15 cellular contexts compared by ENCODE assay signal in the genomic region with DNA sequence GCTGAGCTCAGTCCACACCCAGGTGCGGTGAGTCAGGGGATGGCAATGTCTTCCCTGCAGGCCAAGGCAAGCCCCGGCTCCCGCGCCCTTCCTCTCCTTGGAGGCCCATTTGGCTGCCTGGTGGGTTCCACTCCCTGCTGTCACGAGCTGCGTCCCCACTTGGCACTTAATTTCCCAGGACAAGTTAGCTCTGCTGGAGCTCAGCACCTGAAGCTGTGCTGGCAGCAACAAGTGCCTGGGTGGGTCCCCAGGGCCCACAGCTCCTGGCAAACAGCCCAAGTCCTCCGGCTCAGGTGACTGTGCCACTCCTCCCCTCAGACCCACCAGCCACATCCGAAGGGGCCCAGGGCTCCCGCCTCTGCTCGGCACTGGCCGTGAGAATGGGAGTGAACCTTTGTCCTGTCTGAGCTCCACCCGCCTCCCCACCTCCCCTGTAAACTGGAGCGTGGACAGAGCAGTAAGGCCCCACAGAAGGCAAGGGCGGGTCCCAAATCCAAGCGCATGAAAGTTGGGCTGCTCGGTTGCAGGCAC. TPM values are rescaled to one million over a fixed set of nuclear protein-coding genes. Genes with fewer than 3 reads are reported as not detected.
DNase-seq lines count a peak whose midpoint lies in the region; ATAC-seq, FAIRE-seq and TF ChIP-seq lines count a peak whose summit lies in the region.
"Had no signal": no experiment of that assay in that cellular context is flagged by ENCODE, and none has a peak within 500 bp of the region (broad histone marks: within the 10 kb centered on the region; RNA-seq: fewer than 3 reads in every experiment).

No MANE protein-coding gene starts in this region.

- no TSS peak for BruUV-seq in Calu3 (replicated peaks; lab: Mats Ljungman, UMichigan)

- H3K79me1 ChIP-seq in H1 (ENCODE audit: low read depth, low read length), result peaks cover 11% of the 10 kb centered on the region
- H3K79me1 ChIP-seq in neuronal stem cell (ENCODE audit: low read depth, low read length), result peaks cover 23% of the 10 kb centered on the region

- no peak overlapping the region for H2BK15ac ChIP-seq in H1 (ENCODE audit: low read length)
- H2BK15ac ChIP-seq in neuronal stem cell (ENCODE audit: low read length), result no peak overlapping the region

- no peak overlapping the region for H3K4me3 ChIP-seq in H1 (ENCODE audit: extremely low read depth in 1 of 4, insufficient read depth in 2 of 4, low read depth in 3 of 4, low read length in 4 of 4)
- H3K4me3 ChIP-seq in neuronal stem cell (ENCODE audit: low read length in 2 of 2), result no peak overlapping the region
- H3K4me3 ChIP-seq in naive thymus-derived CD4-positive, alpha-beta T cell (ENCODE audit: low read length), result no peak overlapping the region

- no peak overlapping the region for H2AFZ ChIP-seq in H1 (ENCODE audit: low read length)
- no peak overlapping the region for H2AFZ ChIP-seq in neuronal stem cell (ENCODE audit: low read length)

- peaks cover 0 to 3% of the 10 kb centered on the region in 2 experiments; a peak in 2 of 4 replicates for H3K9me3 ChIP-seq in H1 (ENCODE audit: insufficient read depth in 2 of 2, low read depth in 1 of 2, low read length in 1 of 2)
- H3K9me3 ChIP-seq in neuronal stem cell (replicated peaks in 1 of 2; ENCODE audit: control insufficient read depth in 2 of 2, insufficient read depth in 1 of 2, low read depth in 1 of 2, low read length in 2 of 2), result peaks cover 3 to 6% of the 10 kb centered on the region in 2 donors
- no peaks in the 10 kb centered on the region for H3K9me3 ChIP-seq in naive thymus-derived CD4-positive, alpha-beta T cell (ENCODE audit: control insufficient read depth in 2 of 3, low read length in 3 of 3)

- H3K18ac ChIP-seq in H1 (ENCODE audit: extremely low read depth, low read length) (no peak overlapping the region), neuronal stem cell (ENCODE audit: low read length) (peak overlapping the region; percentile 28)

- H2BK20ac ChIP-seq in H1 (ENCODE audit: low read length), result no peak overlapping the region

- H3K56ac ChIP-seq in H1 (replicated peaks; ENCODE audit: insufficient read length, low read depth, low read length), result no peak overlapping the region

- H3K4me2 ChIP-seq in H1 (ENCODE audit: insufficient read depth in 1 of 2, low read depth in 2 of 2, low read length in 2 of 2) (no peak overlapping the region), neuronal stem cell (ENCODE audit: insufficient read depth, low read length, poor library complexity, severe bottlenecking) (no peak overlapping the region)

- H3K4ac ChIP-seq in H1 (replicated peaks; ENCODE audit: insufficient read length, low read depth, low read length), result no peak overlapping the region
- H3K4ac ChIP-seq in neuronal stem cell (ENCODE audit: low read length), result no peak overlapping the region

- no peak for TF ChIP-seq EP300 in H1 (IDR thresholded peaks at IDR 0.05; ENCODE audit: borderline replicate concordance in 1 of 2, low read depth in 2 of 2, low read length in 2 of 2)

- peak overlapping the region; percentile 93 for H3K27ac Mint-ChIP-seq in Calu3 (ENCODE audit: unreplicated experiment)
- H3K27ac Mint-ChIP-seq in activated T-cell treated with anti-CD3 and anti-CD28 coated beads, Interleukin-2, amount 50 U/mL, for 72 hours, result no peak overlapping the region
- H3K27ac Mint-ChIP-seq in naive thymus-derived CD4-positive, alpha-beta T cell, result no peak overlapping the region
- H3K27ac Mint-ChIP-seq: activated naive CD4-positive, alpha-beta T cell treated with anti-CD3 and anti-CD28 coated beads, Interleukin-2, amount 50 U/mL, for 72 hours; stimulated activated naive CD8-positive, alpha-beta T cell treated with anti-CD3 and anti-CD28 coated beads, Interleukin-15, amount 100 ng/mL, for 72 hours had no signal

- H4K8ac ChIP-seq in H1 (ENCODE audit: extremely low read depth, insufficient read depth, low read length), result peak overlapping the region; percentile 43; the same call in 1 of the 2 replicates
- H4K8ac ChIP-seq in neuronal stem cell (ENCODE audit: low read depth, low read length), result no peak overlapping the region

- H3K27me3 Mint-ChIP-seq in Calu3 (ENCODE audit: unreplicated experiment), result no peaks in the 10 kb centered on the region
- H3K27me3 Mint-ChIP-seq in activated T-cell treated with anti-CD3 and anti-CD28 coated beads, Interleukin-2, amount 50 U/mL, for 72 hours (ENCODE audit: low read depth), result no peaks in the 10 kb centered on the region
- no peaks in the 10 kb centered on the region for H3K27me3 Mint-ChIP-seq in naive thymus-derived CD4-positive, alpha-beta T cell
- H3K27me3 Mint-ChIP-seq: CD4-positive, CD25-positive, alpha-beta regulatory T cell; stimulated activated naive CD8-positive, alpha-beta T cell treated with anti-CD3 and anti-CD28 coated beads, Interleukin-15, amount 100 ng/mL, for 72 hours had no signal

- H2BK120ac ChIP-seq in H1 (replicated peaks; ENCODE audit: low read depth, low read length) (no peak overlapping the region), neuronal stem cell (ENCODE audit: low read depth, low read length) (no peak overlapping the region)

- ATAC-seq in activated T-cell treated with anti-CD3 and anti-CD28 coated beads, Interleukin-2, amount 50 U/mL, for 72 hours (replicated peaks in 1 of 2), result no peak
- no peak for ATAC-seq in naive thymus-derived CD4-positive, alpha-beta T cell
- no peak for ATAC-seq in HG02610 (IDR thresholded peaks at IDR 0.05; ENCODE audit: unreplicated experiment)
- ATAC-seq: activated CD4-positive, CD25-positive, alpha-beta regulatory T cell treated with anti-CD3 and anti-CD28 coated beads, Interleukin-2, amount 50 U/mL, for 24 hours; activated naive CD4-positive, alpha-beta T cell treated with anti-CD3 and anti-CD28 coated beads, Interleukin-2, amount 50 U/mL, for 72 hours; stimulated activated naive CD8-positive, alpha-beta T cell treated with anti-CD3 and anti-CD28 coated beads, Interleukin-15, amount 100 ng/mL, for 72 hours had no signal

- H3K4me1 Mint-ChIP-seq in Calu3 (ENCODE audit: low read depth, unreplicated experiment), result peaks cover 33% of the 10 kb centered on the region
- no peaks in the 10 kb centered on the region for H3K4me1 Mint-ChIP-seq in activated T-cell treated with anti-CD3 and anti-CD28 coated beads, Interleukin-2, amount 50 U/mL, for 72 hours (ENCODE audit: low read depth)
- H3K4me1 Mint-ChIP-seq in naive thymus-derived CD4-positive, alpha-beta T cell, result peaks cover 0 to 3% (median 0%) of the 10 kb centered on the region in 7 donors
- H3K4me1 Mint-ChIP-seq: CD4-positive, CD25-positive, alpha-beta regulatory T cell; stimulated activated naive CD8-positive, alpha-beta T cell treated with anti-CD3 and anti-CD28 coated beads, Interleukin-15, amount 100 ng/mL, for 72 hours had no signal

- H3K14ac ChIP-seq in H1 (ENCODE audit: insufficient read length), result no peak overlapping the region
- peak overlapping the region; percentile 21 for H3K14ac ChIP-seq in neuronal stem cell (ENCODE audit: low read length)

- POLR2A ChIA-PET in H1 (lab: Charles Lee; ENCODE audit: partially characterized antibody), result interaction anchor here (0.8 to 12.3 kb wide), 8 partner anchors 9 to 44 kb away, joined by 3 to 114 read pairs (median 3); partner anchors contain the start of gene LAMA5
- POLR2A ChIA-PET in naive thymus-derived CD4-positive, alpha-beta T cell (lab: Charles Lee), result no interaction called here

- H3K9ac ChIP-seq in H1 (replicated peaks in 1 of 4; ENCODE audit: extremely low read depth in 1 of 4, low read depth in 3 of 4, low read length in 3 of 4) (no peak overlapping the region), neuronal stem cell (ENCODE audit: low read depth, low read length, poor library complexity) (no peak overlapping the region)

- H2BK5ac ChIP-seq in H1 (ENCODE audit: low read depth, low read length), result peak overlapping the region; percentile 30; the same call in 1 of the 2 replicates
- no peak overlapping the region for H2BK5ac ChIP-seq in neuronal stem cell (ENCODE audit: low read length)

- no peak overlapping the region for H4K91ac ChIP-seq in H1 (replicated peaks; ENCODE audit: insufficient read length, low read length)
- no peak overlapping the region for H4K91ac ChIP-seq in neuronal stem cell (ENCODE audit: low read depth, low read length, poor library complexity)

- peaks cover 3% of the 10 kb centered on the region for H3K9me3 Mint-ChIP-seq in Calu3 (ENCODE audit: low read depth, unreplicated experiment)
- peaks cover 4 to 7% of the 10 kb centered on the region in 2 donors for H3K9me3 Mint-ChIP-seq in activated T-cell treated with anti-CD3 and anti-CD28 coated beads, Interleukin-2, amount 50 U/mL, for 72 hours
- H3K9me3 Mint-ChIP-seq in naive thymus-derived CD4-positive, alpha-beta T cell, result peaks cover 0 to 11% (median 5%) of the 10 kb centered on the region in 11 donors

- FAIRE-seq in H1 (lab: Jason Lieb, UNC), result no peak

- H3K27ac ChIP-seq in H1 (ENCODE audit: low read depth, low read length), result no peak overlapping the region; the same call in 1 of the 2 replicates
- no peak overlapping the region for H3K27ac ChIP-seq in neuronal stem cell (replicated peaks; ENCODE audit: low read length)
- no peak overlapping the region for H3K27ac ChIP-seq in naive thymus-derived CD4-positive, alpha-beta T cell (ENCODE audit: low read depth, low read length)

- H2BK12ac ChIP-seq in H1 (ENCODE audit: low read depth, low read length) (no peak overlapping the region), neuronal stem cell (ENCODE audit: low read length) (no peak overlapping the region)

- TF ChIP-seq CTCF in Calu3 (IDR thresholded peaks at IDR 0.05; ENCODE audit: unreplicated experiment) (no peak), H1 (IDR thresholded peaks at IDR 0.05; ENCODE audit: control extremely low read depth in 1 of 3, insufficient read depth in 1 of 3, low read depth in 1 of 3, low read length in 3 of 3) (no peak)

- intact Hi-C loops in Calu3 (cut with micrococcal nuclease; ENCODE audit: unreplicated experiment), result loop anchor here (2.0 kb wide), 1 partner anchor 15 kb away; no protein-coding TSS in a partner anchor
- intact Hi-C loops in naive thymus-derived CD4-positive, alpha-beta T cell (cut with micrococcal nuclease), result no loop called here

- no peaks in the 10 kb centered on the region; the same call in 1 of the 2 replicates for H3K23me2 ChIP-seq in H1 (ENCODE audit: low read depth, low read length)

- CTCF ChIA-PET in Calu3 (lab: Charles Lee) (interaction anchor here (0.7 to 2.2 kb wide), 9 partner anchors 9 to 48 kb away, joined by 3 to 33 read pairs (median 7); partner anchors contain the start of genes LAMA5 and RPS21), H1 (lab: Charles Lee; ENCODE audit: partially characterized antibody) (interaction anchor here (0.9 to 2.7 kb wide), 7 partner anchors 10 to 44 kb away, joined by 3 to 13 read pairs (median 5); no protein-coding TSS in a partner anchor)
- CTCF ChIA-PET in naive thymus-derived CD4-positive, alpha-beta T cell (lab: Charles Lee), result no interaction called here

- H3K27me3 ChIP-seq in H1 (replicated peaks in 1 of 4; ENCODE audit: control insufficient read depth in 3 of 4, extremely low read depth in 1 of 4, insufficient read depth in 3 of 4, low read length in 3 of 4) (no peaks in the 10 kb centered on the region), neuronal stem cell (ENCODE audit: control insufficient read depth in 3 of 3, insufficient read depth in 3 of 3, low read depth in 1 of 3, low read length in 3 of 3) (no peaks in the 10 kb centered on the region)
- H3K27me3 ChIP-seq in naive thymus-derived CD4-positive, alpha-beta T cell (ENCODE audit: control insufficient read depth in 2 of 2, insufficient read depth in 2 of 2, low read length in 2 of 2), result no peaks in the 10 kb centered on the region

- no peak for TF ChIP-seq RAD21 in H1 (IDR thresholded peaks at IDR 0.05 in 1 of 2, conservative IDR thresholded peaks at IDR 0.05 in 1 of 2; ENCODE audit: low read depth in 2 of 2, low read length in 2 of 2)

- peaks cover 0 to 15% of the 10 kb centered on the region in 2 experiments for H4K20me1 ChIP-seq in H1 (replicated peaks in 1 of 2; ENCODE audit: control insufficient read depth in 1 of 2, insufficient read depth in 2 of 2, low read length in 2 of 2)

- peak overlapping the region; percentile 60 for H3K4me3 Mint-ChIP-seq in Calu3 (ENCODE audit: low read depth, unreplicated experiment)
- H3K4me3 Mint-ChIP-seq in activated T-cell treated with anti-CD3 and anti-CD28 coated beads, Interleukin-2, amount 50 U/mL, for 72 hours, result no peak overlapping the region
- no peak overlapping the region for H3K4me3 Mint-ChIP-seq in naive thymus-derived CD4-positive, alpha-beta T cell
- H3K4me3 Mint-ChIP-seq: CD4-positive, CD25-positive, alpha-beta regulatory T cell; stimulated activated naive CD8-positive, alpha-beta T cell treated with anti-CD3 and anti-CD28 coated beads, Interleukin-15, amount 100 ng/mL, for 72 hours had no signal

- H3K23ac ChIP-seq in H1 (ENCODE audit: insufficient read length), result no peak overlapping the region
- H3K23ac ChIP-seq in neuronal stem cell (ENCODE audit: low read depth, low read length, poor library complexity), result peak overlapping the region; percentile 55

- 92% methylated on average over 16 of the region's 16 CpGs; no CpG with 5 or more reads in 1 of the 2 experiments for whole genome bisulfite sequencing in H1 (ENCODE audit: extremely low coverage in 1 of 2, insufficient coverage in 1 of 2, insufficient read length in 1 of 2, insufficient replicate concordance in 2 of 2, low coverage in 1 of 2, low lambda C conversion rate in 2 of 2, missing lambda C conversion rate in 1 of 2), 2 experiments
- no CpG with 5 or more reads among the region's 16 CpGs for WGBS in neuronal stem cell (ENCODE audit: extremely low coverage in 2 of 2, insufficient read length in 2 of 2, insufficient replicate concordance in 1 of 2), 2 donors

- H2AK5ac ChIP-seq in H1 (ENCODE audit: low read depth, low read length) (no peak overlapping the region), neuronal stem cell (ENCODE audit: low read depth, low read length) (peak overlapping the region; percentile 28)

- H3K79me2 ChIP-seq in H1 (ENCODE audit: control insufficient read depth in 1 of 2, insufficient read depth in 2 of 2, low read length in 2 of 2), result peaks cover 9 to 18% of the 10 kb centered on the region in 2 experiments; a peak in 3 of 4 replicates

- peak; percentile 98 for DNase-seq in Calu3
- DNase-seq in NCI-H1436 (lab: John Stamatoyannopoulos, UW), result peak; percentile 81
- DNase-seq in H1 (ENCODE audit: low read depth in 1 of 2, low spot score in 2 of 2), result no peak
- no peak for DNase-seq in neuronal stem cell (ENCODE audit: low spot score)
- DNase-seq in activated T-cell treated with anti-CD3 and anti-CD28 coated beads, Interleukin-2, amount 50 U/mL, for 72 hours, result no peak
- no peak for DNase-seq in naive thymus-derived CD4-positive, alpha-beta T cell
- DNase-seq in C1 segment of cervical spinal cord (lab: John Stamatoyannopoulos, UW), result no peak
- DNase-seq: CD4-positive, CD25-positive, alpha-beta regulatory T cell; HCEC 1CT; NK-92 treated with Interleukin-12 subunit alpha and Interleukin-12 subunit beta, amount 100 ng/mL, for 24 hours; stimulated activated CD4-positive, alpha-beta T cell treated with anti-CD3 and anti-CD28 coated beads, Interleukin-12 subunit alpha, Interleukin-12 subunit beta, amount 100 ng/mL, for 4 hours; stimulated activated naive CD8-positive, alpha-beta T cell treated with anti-CD3 and anti-CD28 coated beads, Interleukin-15, amount 100 ng/mL, for 72 hours had no signal

- H3K4me1 ChIP-seq in H1 (replicated peaks in 1 of 4; ENCODE audit: control insufficient read depth in 3 of 4, insufficient read depth in 4 of 4, low read length in 3 of 4) (peaks cover 0 to 11% (median 9%) of the 10 kb centered on the region in 4 experiments; a peak in 6 of 7 replicates), neuronal stem cell (ENCODE audit: control insufficient read depth in 2 of 2, insufficient read depth in 1 of 2, low read depth in 1 of 2, low read length in 2 of 2) (peaks cover 5 to 9% of the 10 kb centered on the region in 2 donors)
- H3K4me1 ChIP-seq in naive thymus-derived CD4-positive, alpha-beta T cell (ENCODE audit: control insufficient read depth in 2 of 2, insufficient read depth in 2 of 2, low read length in 2 of 2), result no peaks in the 10 kb centered on the region

- no peak for TF ChIP-seq POLR2A in H1 (IDR thresholded peaks at IDR 0.05; ENCODE audit: control extremely low read depth in 1 of 2, low read depth in 2 of 2, low read length in 2 of 2)

- H3K36me3 ChIP-seq in H1 (ENCODE audit: control insufficient read depth in 2 of 4, insufficient read depth in 4 of 4, low read length in 3 of 4) (peaks cover 22 to 58% (median 51%) of the 10 kb centered on the region in 4 experiments; a peak in 7 of 8 replicates), neuronal stem cell (replicated peaks in 1 of 2; ENCODE audit: control insufficient read depth in 2 of 2, insufficient read depth in 2 of 2, low read length in 2 of 2) (peaks cover 42% of the 10 kb centered on the region in 2 donors)
- H3K36me3 ChIP-seq in naive thymus-derived CD4-positive, alpha-beta T cell (ENCODE audit: control insufficient read depth in 2 of 3, insufficient read depth in 3 of 3, low read length in 3 of 3), result no peaks in the 10 kb centered on the region

- H3K36me3 Mint-ChIP-seq in Calu3 (ENCODE audit: insufficient read depth, unreplicated experiment), result peaks cover 95% of the 10 kb centered on the region
- peaks cover 5 to 6% of the 10 kb centered on the region in 2 donors for H3K36me3 Mint-ChIP-seq in activated T-cell treated with anti-CD3 and anti-CD28 coated beads, Interleukin-2, amount 50 U/mL, for 72 hours (ENCODE audit: insufficient read depth in 2 of 2)
- H3K36me3 Mint-ChIP-seq in naive thymus-derived CD4-positive, alpha-beta T cell, result peaks cover 0 to 4% (median 4%) of the 10 kb centered on the region in 5 donors
- H3K36me3 Mint-ChIP-seq: CD4-positive, CD25-positive, alpha-beta regulatory T cell had no signal

- H4K5ac ChIP-seq in H1 (ENCODE audit: insufficient read length, low read depth, low read length), result no peak overlapping the region

RNA-seq across cellular contexts. Expression of gene LAMA5, which starts 16.9 kb away (rescaled TPM):
- total RNA-seq in Calu3 (2022), result 740 and 763 TPM in 2 replicates
- 210 and 225 TPM in 2 replicates for total RNA-seq in H1 (2021; fragmentation: NEBNext Ultra II Directional; extraction: Animal tissue kit (Norgen Biotek cat#: 25700))
- 34.4 and 90.7 TPM in 2 replicates for polyA plus RNA-seq in H1 (2011; rRNA removed)
- polyA plus RNA-seq in H1 (2011; cell fraction: cytosol; rRNA removed), result 57.6 TPM
- polyA plus RNA-seq in H1 (2011; cell fraction: nucleus; rRNA removed), result 648 TPM
- polyA plus RNA-seq in H1 (2012, experiment 1 of 2), result 136 to 235 TPM (median 223 TPM) in 4 replicates
- 130 TPM for polyA plus RNA-seq in H1 (2012, experiment 2 of 2)
- polyA plus RNA-seq in H1 (2013, experiment 1 of 2), result 107 TPM
- 82.4 TPM for polyA plus RNA-seq in H1 (2013, experiment 2 of 2)
- 24.2 and 31.4 TPM in 2 replicates for polyA minus RNA-seq in H1 (2011; rRNA and poly(A)+ RNA removed)
- polyA minus RNA-seq in H1 (2011; cell fraction: cytosol; rRNA and poly(A)+ RNA removed), result 70.1 TPM
- polyA minus RNA-seq in H1 (2011; cell fraction: nucleus; rRNA and poly(A)+ RNA removed), result 212 TPM
- 59.5 TPM for polyA plus RNA-seq in neuronal stem cell (2013, experiment 1 of 2)
- polyA plus RNA-seq in neuronal stem cell (2013, experiment 2 of 2), result 57.4 TPM
- total RNA-seq in activated T-cell treated with anti-CD3 and anti-CD28 coated beads, Interleukin-2, amount 50 U/mL, for 72 hours, result under 1 TPM; 0.86 to 0.99 TPM
- 1 to 10 TPM in 1 of 5 experiments, under 1 TPM in 4; 0.05 to 1.3 (median 0.57) TPM for total RNA-seq in naive thymus-derived CD4-positive, alpha-beta T cell
- not detected for polyA plus RNA-seq in naive thymus-derived CD4-positive, alpha-beta T cell

RNA-seq across cellular contexts. Expression of gene RPS21, which starts 36.7 kb away (rescaled TPM):
- total RNA-seq in Calu3 (2022), result 1,920 and 1,936 TPM in 2 replicates
- 1,787 and 1,829 TPM in 2 replicates for total RNA-seq in H1 (2021; fragmentation: NEBNext Ultra II Directional; extraction: Animal tissue kit (Norgen Biotek cat#: 25700))
- 7,219 and 8,331 TPM in 2 replicates for polyA plus RNA-seq in H1 (2011; rRNA removed)
- 7,720 TPM for polyA plus RNA-seq in H1 (2011; cell fraction: cytosol; rRNA removed)
- 4,705 TPM for polyA plus RNA-seq in H1 (2011; cell fraction: nucleus; rRNA removed)
- polyA plus RNA-seq in H1 (2012, experiment 1 of 2), result 4,429 to 5,604 TPM (median 4,871 TPM) in 4 replicates
- polyA plus RNA-seq in H1 (2012, experiment 2 of 2), result 4,124 TPM
- 4,907 TPM for polyA plus RNA-seq in H1 (2013, experiment 1 of 2)
- 4,204 TPM for polyA plus RNA-seq in H1 (2013, experiment 2 of 2)
- 654 and 663 TPM in 2 replicates for polyA minus RNA-seq in H1 (2011; rRNA and poly(A)+ RNA removed)
- polyA minus RNA-seq in H1 (2011; cell fraction: cytosol; rRNA and poly(A)+ RNA removed), result 718 TPM
- 1,108 TPM for polyA minus RNA-seq in H1 (2011; cell fraction: nucleus; rRNA and poly(A)+ RNA removed)
- polyA plus RNA-seq in neuronal stem cell (2013, experiment 1 of 2), result 3,158 TPM
- 3,117 TPM for polyA plus RNA-seq in neuronal stem cell (2013, experiment 2 of 2)
- 1,000 to 10,000 TPM; 2,573 to 2,599 TPM for total RNA-seq in activated T-cell treated with anti-CD3 and anti-CD28 coated beads, Interleukin-2, amount 50 U/mL, for 72 hours
- total RNA-seq in naive thymus-derived CD4-positive, alpha-beta T cell, result 1,000 to 10,000 TPM; 2,026 to 3,407 (median 3,308) TPM
- 1,000 to 10,000 TPM; 3,163 to 3,458 TPM for polyA plus RNA-seq in naive thymus-derived CD4-positive, alpha-beta T cell

RNA-seq across cellular contexts. Expression of gene ADRM1, which starts 47.4 kb away (rescaled TPM):
- total RNA-seq in Calu3 (2022), result 222 and 227 TPM in 2 replicates
- 126 and 138 TPM in 2 replicates for total RNA-seq in H1 (2021; fragmentation: NEBNext Ultra II Directional; extraction: Animal tissue kit (Norgen Biotek cat#: 25700))
- 214 and 260 TPM in 2 replicates for polyA plus RNA-seq in H1 (2011; rRNA removed)
- polyA plus RNA-seq in H1 (2011; cell fraction: cytosol; rRNA removed), result 209 TPM
- polyA plus RNA-seq in H1 (2011; cell fraction: nucleus; rRNA removed), result 180 TPM
- polyA plus RNA-seq in H1 (2012, experiment 1 of 2), result 119 to 168 TPM (median 157 TPM) in 4 replicates
- polyA plus RNA-seq in H1 (2012, experiment 2 of 2), result 141 TPM
- polyA plus RNA-seq in H1 (2013, experiment 1 of 2), result 137 TPM
- polyA plus RNA-seq in H1 (2013, experiment 2 of 2), result 131 TPM
- polyA minus RNA-seq in H1 (2011; rRNA and poly(A)+ RNA removed), result 39.2 and 45.4 TPM in 2 replicates
- polyA minus RNA-seq in H1 (2011; cell fraction: cytosol; rRNA and poly(A)+ RNA removed), result 68.0 TPM
- polyA minus RNA-seq in H1 (2011; cell fraction: nucleus; rRNA and poly(A)+ RNA removed), result 67.0 TPM
- 69.1 TPM for polyA plus RNA-seq in neuronal stem cell (2013, experiment 1 of 2)
- 69.0 TPM for polyA plus RNA-seq in neuronal stem cell (2013, experiment 2 of 2)
- total RNA-seq in activated T-cell treated with anti-CD3 and anti-CD28 coated beads, Interleukin-2, amount 50 U/mL, for 72 hours, result 100 to 1,000 TPM in 1 of 2 donors, 10 to 100 TPM in 1; 95.4 to 114 TPM
- 100 to 1,000 TPM in 1 of 5 experiments, 10 to 100 TPM in 4; 51.3 to 117 (median 55.0) TPM for total RNA-seq in naive thymus-derived CD4-positive, alpha-beta T cell
- 10 to 100 TPM; 73.7 to 99.9 TPM for polyA plus RNA-seq in naive thymus-derived CD4-positive, alpha-beta T cell

RNA-seq across cellular contexts. Expression of gene CABLES2, which starts 56.9 kb away (rescaled TPM):
- 12.2 and 13.6 TPM in 2 replicates for total RNA-seq in Calu3 (2022)
- total RNA-seq in H1 (2021; fragmentation: NEBNext Ultra II Directional; extraction: Animal tissue kit (Norgen Biotek cat#: 25700)), result 8.0 TPM in 2 replicates
- polyA plus RNA-seq in H1 (2011; rRNA removed), result 8.8 and 10.5 TPM in 2 replicates
- polyA plus RNA-seq in H1 (2011; cell fraction: cytosol; rRNA removed), result 6.5 TPM
- 9.7 TPM for polyA plus RNA-seq in H1 (2011; cell fraction: nucleus; rRNA removed)
- 8.2 to 10.9 TPM (median 9.6 TPM) in 4 replicates for polyA plus RNA-seq in H1 (2012, experiment 1 of 2)
- polyA plus RNA-seq in H1 (2012, experiment 2 of 2), result 7.4 TPM
- 5.3 TPM for polyA plus RNA-seq in H1 (2013, experiment 1 of 2)
- 5.6 TPM for polyA plus RNA-seq in H1 (2013, experiment 2 of 2)
- 5.2 and 5.7 TPM in 2 replicates for polyA minus RNA-seq in H1 (2011; rRNA and poly(A)+ RNA removed)
- 7.8 TPM for polyA minus RNA-seq in H1 (2011; cell fraction: cytosol; rRNA and poly(A)+ RNA removed)
- 4.3 TPM for polyA minus RNA-seq in H1 (2011; cell fraction: nucleus; rRNA and poly(A)+ RNA removed)
- 15.0 TPM for polyA plus RNA-seq in neuronal stem cell (2013, experiment 1 of 2)
- 14.9 TPM for polyA plus RNA-seq in neuronal stem cell (2013, experiment 2 of 2)
- 1 to 10 TPM; 7.1 to 8.3 TPM for total RNA-seq in activated T-cell treated with anti-CD3 and anti-CD28 coated beads, Interleukin-2, amount 50 U/mL, for 72 hours
- total RNA-seq in naive thymus-derived CD4-positive, alpha-beta T cell, result 10 to 100 TPM in 1 of 5 experiments, 1 to 10 TPM in 4; 4.3 to 16.7 (median 6.3) TPM
- 1 to 10 TPM in 1 of 2 donors, under 1 TPM in 1; 0.61 to 1.8 TPM for polyA plus RNA-seq in naive thymus-derived CD4-positive, alpha-beta T cell

Comparison
In these comparisons a context has a peak if more than half of its experiments do, and no peak if none do; other contexts are left out.
1. DNase-seq: peak in Calu3 (single experiment) and NCI-H1436 (single experiment); none in H1 (0 of 2), neuronal stem cell (single experiment), activated T-cell treated with anti-CD3 and anti-CD28 coated beads, Interleukin-2, amount 50 U/mL, for 72 hours (0 of 2), naive thymus-derived CD4-positive, alpha-beta T cell (0 of 9) and C1 segment of cervical spinal cord (0 of 14).
2. RNA of gene LAMA5, which starts 16.9 kb away (total RNA-seq): 740 to 763 TPM in Calu3 and 210 to 225 TPM in H1; 0.86 to 0.99 TPM in activated T-cell treated with anti-CD3 and anti-CD28 coated beads, Interleukin-2, amount 50 U/mL, for 72 hours and 0.05 to 1.3 TPM in naive thymus-derived CD4-positive, alpha-beta T cell; every median in the first group is over 10 times any median in the second.